In the genomic region with DNA sequence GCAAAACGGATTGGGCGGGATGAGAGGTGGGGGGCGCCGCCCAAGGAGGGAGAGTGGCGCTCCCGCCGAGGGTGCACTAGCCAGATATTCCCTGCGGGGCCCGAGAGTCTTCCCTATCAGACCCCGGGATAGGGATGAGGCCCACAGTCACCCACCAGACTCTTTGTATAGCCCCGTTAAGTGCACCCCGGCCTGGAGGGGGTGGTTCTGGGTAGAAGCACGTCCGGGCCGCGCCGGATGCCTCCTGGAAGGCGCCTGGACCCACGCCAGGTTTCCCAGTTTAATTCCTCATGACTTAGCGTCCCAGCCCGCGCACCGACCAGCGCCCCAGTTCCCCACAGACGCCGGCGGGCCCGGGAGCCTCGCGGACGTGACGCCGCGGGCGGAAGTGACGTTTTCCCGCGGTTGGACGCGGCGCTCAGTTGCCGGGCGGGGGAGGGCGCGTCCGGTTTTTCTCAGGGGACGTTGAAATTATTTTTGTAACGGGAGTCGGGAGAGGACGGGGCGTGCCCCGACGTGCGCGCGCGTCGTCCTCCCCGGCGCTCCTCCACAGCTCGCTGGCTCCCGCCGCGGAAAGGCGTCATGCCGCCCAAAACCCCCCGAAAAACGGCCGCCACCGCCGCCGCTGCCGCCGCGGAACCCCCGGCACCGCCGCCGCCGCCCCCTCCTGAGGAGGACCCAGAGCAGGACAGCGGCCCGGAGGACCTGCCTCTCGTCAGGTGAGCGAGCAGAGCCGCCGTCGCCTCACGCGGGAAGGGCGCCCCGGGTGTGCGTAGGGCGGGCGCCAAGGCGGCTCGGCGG, we compare ENCODE assay signal across 8 cellular contexts. TPM values are rescaled to one million over a fixed set of nuclear protein-coding genes. Genes with fewer than 3 reads are reported as not detected.
DNase-seq lines count a peak whose midpoint lies in the region; ATAC-seq and TF ChIP-seq lines count a peak whose summit lies in the region.

A gene (plus strand): TSS at position 421 of the 801 bp plus-strand sequence. CDS start 162 bp downstream, at position 583.

- H2AFZ ChIP-seq in PC-9 = peak within 1 kb of the TSS; percentile 100

- no peaks in the 10 kb centered on the region for H3K27me3 ChIP-seq in PC-9 (ENCODE audit: insufficient read depth, low read depth)
- H3K27me3 ChIP-seq in mucosa of rectum (ENCODE audit: control insufficient read depth in 2 of 2, insufficient read depth in 2 of 2, low read length in 2 of 2) = no peaks in the 10 kb centered on the region

- peak within 1 kb of the TSS; percentile 93 for H3K4me2 ChIP-seq in PC-9

- no peaks in the 10 kb centered on the region for H4K20me1 ChIP-seq in PC-9 (ENCODE audit: insufficient read depth)

- intact Hi-C loops in PC-9 (cut with micrococcal nuclease; ENCODE audit: unreplicated experiment) = loop anchor here (2.0 to 5.0 kb wide), 3 partner anchors 66 to 209 kb away; a partner anchor contains a TSS

- peaks cover 34% of the 10 kb centered on the region for H3K36me3 Mint-ChIP-seq in activated T-cell treated with anti-CD3 and anti-CD28 coated beads, Interleukin-2, amount 50 U/mL, for 24 hours (ENCODE audit: low read depth)

- H3K4me1 ChIP-seq in PC-9 (replicated peaks; ENCODE audit: insufficient read depth) = peaks cover 18% of the 10 kb centered on the region
- peaks cover 4 to 11% of the 10 kb centered on the region in 2 donors for H3K4me1 ChIP-seq in mucosa of rectum (ENCODE audit: control insufficient read depth in 2 of 2, insufficient read depth in 2 of 2, low read length in 2 of 2)

- H3K4me3 Mint-ChIP-seq in activated T-cell treated with anti-CD3 and anti-CD28 coated beads, Interleukin-2, amount 50 U/mL, for 24 hours = peak within 1 kb of the TSS; percentile 98

- H3K79me2 ChIP-seq in PC-9 (ENCODE audit: low read depth) = peaks cover 30% of the 10 kb centered on the region

- no peaks in the 10 kb centered on the region for H3K27me3 Mint-ChIP-seq in activated T-cell treated with anti-CD3 and anti-CD28 coated beads, Interleukin-2, amount 50 U/mL, for 24 hours

- no peaks in the 10 kb centered on the region for H3K9me3 Mint-ChIP-seq in activated T-cell treated with anti-CD3 and anti-CD28 coated beads, Interleukin-2, amount 50 U/mL, for 24 hours

- no peaks in the 10 kb centered on the region for H3K9me3 ChIP-seq in PC-9 (ENCODE audit: insufficient read depth, low read depth)
- H3K9me3 ChIP-seq in mucosa of rectum (ENCODE audit: control insufficient read depth in 2 of 2, low read length in 2 of 2) = no peaks in the 10 kb centered on the region

- DNase-seq in DMS 273 treated with DMSO at 0.1 percent for 48 hours (lab: John Stamatoyannopoulos, UW) (peak; percentile 54), HuH-7.5 (ENCODE audit: low spot score) (peak; percentile 70), PC-9 (peak; percentile 72 to 87), erythroblast (lab: John Stamatoyannopoulos, UW) (peak; percentile 95 to 97)
- peak; percentile 93 for DNase-seq in activated T-cell treated with anti-CD3 and anti-CD28 coated beads, Interleukin-2, amount 50 U/mL, for 24 hours
- peak; percentile 73 to 79 for DNase-seq in stimulated activated CD8-positive, alpha-beta memory T cell treated with anti-CD3 and anti-CD28 coated beads, Interleukin-4, amount 100 ng/mL, for 4 hours (ENCODE audit: low read depth in 2 of 2, low spot score in 1 of 2)

- peaks cover 18% of the 10 kb centered on the region for H3F3A ChIP-seq in PC-9 (ENCODE audit: insufficient read depth, low read depth)

- no peak for TF ChIP-seq CTCF in PC-9 (conservative IDR thresholded peaks at IDR 0.05)

- H3K36me3 ChIP-seq in PC-9 (ENCODE audit: low read depth) = no peaks in the 10 kb centered on the region
- no peaks in the 10 kb centered on the region for H3K36me3 ChIP-seq in mucosa of rectum (ENCODE audit: control insufficient read depth in 2 of 2, insufficient read depth in 2 of 2, low read length in 2 of 2)

- H3K27ac Mint-ChIP-seq in activated T-cell treated with anti-CD3 and anti-CD28 coated beads, Interleukin-2, amount 50 U/mL, for 24 hours = peak within 1 kb of the TSS; percentile 97

- CTCF ChIA-PET in PC-9 (lab: Charles Lee) = no interaction called here

- ATAC-seq in GM21528 (IDR thresholded peaks at IDR 0.05; ENCODE audit: low FRiP score, unreplicated experiment) = peak; percentile 78

- H3K27ac ChIP-seq in PC-9 (peak within 1 kb of the TSS; percentile 93), mucosa of rectum (ENCODE audit: low read depth in 2 of 2, low read length in 2 of 2) (peak within 1 kb of the TSS; percentile 97 to 99)

- TF ChIP-seq POLR2A in erythroblast (IDR thresholded peaks at IDR 0.05; ENCODE audit: low read length) = peak; percentile 98

- peak within 1 kb of the TSS; percentile 92 to 97 for H3K9ac ChIP-seq in mucosa of rectum (ENCODE audit: low read depth in 1 of 2, low read length in 2 of 2)

- H3K9me2 ChIP-seq in PC-9 (ENCODE audit: insufficient read depth) = no peaks in the 10 kb centered on the region

- peak within 1 kb of the TSS; percentile 97 for H3K4me3 ChIP-seq in PC-9
- peak within 1 kb of the TSS; percentile 90 to 96 for H3K4me3 ChIP-seq in mucosa of rectum (ENCODE audit: low read length in 2 of 2)

- peaks cover 31% of the 10 kb centered on the region for H3K4me1 Mint-ChIP-seq in activated T-cell treated with anti-CD3 and anti-CD28 coated beads, Interleukin-2, amount 50 U/mL, for 24 hours (ENCODE audit: low read depth)

- POLR2A ChIA-PET in PC-9 (lab: Charles Lee; ENCODE audit: unreplicated experiment) = no interaction called here

- TSS peak; percentile 85 for BruUV-seq in PC-9 (replicated peaks; lab: Mats Ljungman, UMichigan)

RNA-seq across cellular contexts. Expression of the gene that starts here (rescaled TPM):
- 19.8 and 23.7 TPM in 2 replicates for total RNA-seq in PC-9 (2021)

Comparison
In these comparisons a context has a peak if more than half of its experiments do, and no peak if none do; other contexts are left out.
1. Peak in every context shown above with its lines: DNase-seq, ATAC-seq, H3K4me3 ChIP-seq and H3K27ac ChIP-seq.